ENCODE assay signal across 16 cellular contexts in the genomic region with DNA sequence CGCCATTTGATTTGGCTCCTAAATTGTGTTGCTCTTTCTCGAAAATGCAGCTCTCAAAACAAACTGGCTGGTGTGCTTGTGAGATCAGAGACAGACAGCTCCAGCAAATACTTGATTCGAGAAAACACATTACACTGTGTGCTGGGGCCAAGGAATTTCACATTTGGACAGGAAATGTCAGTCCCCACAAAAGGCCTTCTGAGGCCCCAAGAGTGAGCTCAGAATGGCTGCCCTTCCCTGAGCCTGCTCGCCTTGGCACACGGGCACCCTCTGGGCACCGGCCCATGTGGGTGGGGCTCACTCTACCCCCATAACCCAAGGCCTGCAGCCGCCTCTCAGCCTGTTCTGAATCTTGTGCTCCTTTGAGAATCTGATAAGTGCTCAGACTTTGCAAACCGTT. TPM values are rescaled to one million over a fixed set of nuclear protein-coding genes. Genes with fewer than 3 reads are reported as not detected.
A peak's percentile ranks its signal among the peaks of the same experiment; 100 is the strongest.
DNase-seq lines count a peak whose midpoint lies in the region; ATAC-seq and TF ChIP-seq lines count a peak whose summit lies in the region.
"Had no signal": no experiment of that assay in that cellular context is flagged by ENCODE, and none has a peak within 500 bp of the region (broad histone marks: within the 10 kb centered on the region; RNA-seq: fewer than 3 reads in every experiment).

No MANE protein-coding gene starts in this region.

- no peak overlapping the region for H2BK15ac ChIP-seq in IMR-90 (ENCODE audit: low read depth, low read length)

- H3K9me3 Mint-ChIP-seq in nephron progenitor cell = no peaks in the 10 kb centered on the region
- H3K9me3 Mint-ChIP-seq: neural progenitor cell had no signal

- H3K79me1 ChIP-seq in IMR-90 (ENCODE audit: low read depth in 1 of 2, low read length in 2 of 2) = no peaks in the 10 kb centered on the region

- H3K4me3 ChIP-seq in IMR-90 (ENCODE audit: insufficient read depth, low read depth, low read length) (no peak overlapping the region), fibroblast of lung (replicated peaks in 1 of 4; ENCODE audit: control extremely low read depth in 1 of 4, insufficient read depth in 1 of 4, low read depth in 3 of 4, low read length in 4 of 4) (no peak overlapping the region), Peyer's patch (no peak overlapping the region)
- H3K4me3 ChIP-seq: neural progenitor cell had no signal

- CTCF ChIA-PET in IMR-90 (lab: Yijun Ruan, JAX) = no interaction called here

- H3K36me3 Mint-ChIP-seq in nephron progenitor cell (ENCODE audit: low read depth) = no peaks in the 10 kb centered on the region
- H3K36me3 Mint-ChIP-seq: neural progenitor cell had no signal

- TF ChIP-seq POLR2A in IMR-90 (IDR thresholded peaks at IDR 0.05; ENCODE audit: low read depth, low read length) (no peak), Peyer's patch (IDR thresholded peaks at IDR 0.05) (no peak)

- H3K14ac ChIP-seq in IMR-90 (replicated peaks; ENCODE audit: low read depth, low read length) = no peak overlapping the region

- no peak overlapping the region for H3K56ac ChIP-seq in IMR-90 (ENCODE audit: extremely low read depth, insufficient read depth, low read length)

- H2BK20ac ChIP-seq in IMR-90 (ENCODE audit: low read depth, low read length) = no peak overlapping the region

- H3K18ac ChIP-seq in IMR-90 (ENCODE audit: low read depth, low read length) = no peak overlapping the region; the same call in 1 of the 2 replicates

- no peak for TF ChIP-seq RAD21 in IMR-90 (IDR thresholded peaks at IDR 0.05; ENCODE audit: low read length)

- H2AK5ac ChIP-seq in IMR-90 (ENCODE audit: low read depth, low read length) = no peak overlapping the region

- POLR2A ChIA-PET in IMR-90 (lab: Charles Lee; ENCODE audit: unreplicated experiment) = no interaction called here

- no peaks in the 10 kb centered on the region for H3K9me3 ChIP-seq in IMR-90 (ENCODE audit: control insufficient read depth, insufficient read depth, low read length)
- no peaks in the 10 kb centered on the region for H3K9me3 ChIP-seq in fibroblast of lung (ENCODE audit: control insufficient read depth, insufficient read depth, low read depth, low read length)
- no peaks in the 10 kb centered on the region for H3K9me3 ChIP-seq in Peyer's patch

- DNase-seq in IMR-90 = peak; percentile 11
- DNase-seq in fibroblast of lung (ENCODE audit: low read depth in 2 of 2) = peak in 1 of 2 donors; percentile 25
- peak in 1 of 2 donors; percentile 27 for DNase-seq in left colon
- peak; percentile 87 for DNase-seq in superior temporal gyrus (ENCODE audit: extremely low spot score)
- DNase-seq in D341Med (ENCODE audit: low spot score) = no peak
- no peak for DNase-seq in Peyer's patch
- no peak for DNase-seq in nephron progenitor cell
- no peak for DNase-seq in GM10266 (ENCODE audit: extremely low spot score)
- DNase-seq: activated CD4-positive, alpha-beta T cell treated with anti-CD3 and anti-CD28 coated beads, Interleukin-2, amount 50 U/mL, for 4 hours; activated effector memory CD4-positive, alpha-beta T cell treated with anti-CD3 and anti-CD28 coated beads, Interleukin-2, amount 50 U/mL, for 16 hours; EL; foreskin keratinocyte; NCI-H1092; T-helper 17 cell had no signal

- H4K5ac ChIP-seq in IMR-90 (ENCODE audit: low read depth, low read length) = peak overlapping the region; percentile 82; the same call in 1 of the 2 replicates

- in situ Hi-C loops in IMR-90 (cut with MboI; ENCODE audit: low sequenced_read_pairs) = no loop called here

- H3K9ac ChIP-seq in IMR-90 (ENCODE audit: low read depth, low read length) = peak overlapping the region; percentile 35; the same call in 1 of the 2 replicates
- H3K9ac ChIP-seq in fibroblast of lung (ENCODE audit: insufficient read depth, low read length) = no peak overlapping the region
- H3K9ac ChIP-seq: neural progenitor cell had no signal

- TF ChIP-seq CTCF in IMR-90 (conservative IDR thresholded peaks at IDR 0.05; ENCODE audit: low read depth, low read length) (no peak), fibroblast of lung (conservative IDR thresholded peaks at IDR 0.05 in 1 of 2, IDR thresholded peaks at IDR 0.05 in 1 of 2; ENCODE audit: low read depth in 1 of 2, low read length in 2 of 2) (no peak), Peyer's patch (IDR thresholded peaks at IDR 0.05) (no peak), nephron progenitor cell (IDR thresholded peaks at IDR 0.05) (no peak), GM10266 (IDR thresholded peaks at IDR 0.05; ENCODE audit: control insufficient read depth, insufficient read depth, low read depth, missing control alignments) (no peak)

- 50% methylated on average over 1 of the region's 8 CpGs; no CpG with 5 or more reads in 1 of the 2 experiments for WGBS in IMR-90 (ENCODE audit: extremely low coverage in 2 of 2, insufficient read length in 1 of 2), 2 experiments

- H3K27me3 ChIP-seq in IMR-90 (ENCODE audit: control insufficient read depth, insufficient read depth, low read length) = no peaks in the 10 kb centered on the region
- no peaks in the 10 kb centered on the region for H3K27me3 ChIP-seq in fibroblast of lung (ENCODE audit: control insufficient read depth, insufficient read depth, low read length)
- H3K27me3 ChIP-seq in Peyer's patch = no peaks in the 10 kb centered on the region
- H3K27me3 ChIP-seq: foreskin keratinocyte, neural progenitor cell had no signal

- H2AK9ac ChIP-seq in IMR-90 (replicated peaks; ENCODE audit: low read depth, low read length, poor library complexity) = no peak overlapping the region

- H3K27me3 Mint-ChIP-seq in nephron progenitor cell (ENCODE audit: low read depth, poor library complexity) = peaks cover 10% of the 10 kb centered on the region

- no peak overlapping the region for H2BK5ac ChIP-seq in IMR-90 (ENCODE audit: low read depth, low read length, poor library complexity, severe bottlenecking)

- H4K91ac ChIP-seq in IMR-90 (ENCODE audit: insufficient read depth, low read depth, low read length) = no peak overlapping the region

- no peak overlapping the region for H3K4ac ChIP-seq in IMR-90 (ENCODE audit: low read depth, low read length)

- H3K4me1 ChIP-seq in IMR-90 (ENCODE audit: control insufficient read depth, insufficient read depth, low read length) (peaks cover 2% of the 10 kb centered on the region; the same call in 1 of the 2 replicates), fibroblast of lung (ENCODE audit: control insufficient read depth, extremely low read depth, insufficient read depth, low read length) (no peaks in the 10 kb centered on the region), Peyer's patch (no peaks in the 10 kb centered on the region)
- H3K4me1 ChIP-seq: neural progenitor cell had no signal

- H2BK120ac ChIP-seq in IMR-90 (ENCODE audit: low read depth, low read length) = no peak overlapping the region

- H3K79me2 ChIP-seq in fibroblast of lung (ENCODE audit: control insufficient read depth, insufficient read depth, low read length) = no peaks in the 10 kb centered on the region

- intact Hi-C loops in IMR-90 (cut with micrococcal nuclease) (no loop called here), left colon (cut with DNase I, micrococcal nuclease) (no loop called here)

- peak overlapping the region; percentile 33 for H2AFZ ChIP-seq in IMR-90 (replicated peaks; ENCODE audit: low read length, poor library complexity)
- H2AFZ ChIP-seq in fibroblast of lung (ENCODE audit: low read length) = peak overlapping the region; percentile 85
- H2AFZ ChIP-seq: neural progenitor cell had no signal

- H3K9me1 ChIP-seq in IMR-90 (ENCODE audit: insufficient read depth, low read length) = no peaks in the 10 kb centered on the region

- BruUV-seq in IMR-90 (replicated peaks; lab: Mats Ljungman, UMichigan) = no TSS peak

- ATAC-seq in IMR-90 (ENCODE audit: low read depth) (peak; percentile 70), left colon (peak; percentile 77)
- ATAC-seq: foreskin keratinocyte, T-helper 17 cell had no signal

- no peak overlapping the region for H3K23ac ChIP-seq in IMR-90 (ENCODE audit: low read depth, low read length)

- H3K27ac ChIP-seq in IMR-90 (ENCODE audit: insufficient read depth, low read length) = peak overlapping the region; percentile 24; the same call in 1 of the 2 replicates
- no peak overlapping the region for H3K27ac ChIP-seq in fibroblast of lung (ENCODE audit: insufficient read depth, low read length)
- H3K27ac ChIP-seq in Peyer's patch = no peak overlapping the region
- H3K27ac ChIP-seq: foreskin keratinocyte, neural progenitor cell had no signal

- H3K36me3 ChIP-seq in IMR-90 (ENCODE audit: control insufficient read depth, insufficient read depth, low read length) = no peaks in the 10 kb centered on the region
- H3K36me3 ChIP-seq in fibroblast of lung (ENCODE audit: control insufficient read depth, insufficient read depth, low read length) = no peaks in the 10 kb centered on the region
- H3K36me3 ChIP-seq in Peyer's patch = no peaks in the 10 kb centered on the region
- H3K36me3 ChIP-seq: neural progenitor cell had no signal

- H4K20me1 ChIP-seq in IMR-90 (ENCODE audit: insufficient read depth, low read length) (no peaks in the 10 kb centered on the region), fibroblast of lung (ENCODE audit: control insufficient read depth, extremely low read depth, insufficient read depth, low read length) (no peaks in the 10 kb centered on the region)

- H3K4me3 Mint-ChIP-seq in nephron progenitor cell = no peak overlapping the region
- H3K4me3 Mint-ChIP-seq: B cell, neural progenitor cell, T-helper 17 cell had no signal

- 0 out of 4 replicates have a peak overlapping the region, but pooled peaks of 1 of the 2 experiments have one; percentile 2 for H4K8ac ChIP-seq in IMR-90 (ENCODE audit: low read depth in 2 of 2, low read length in 2 of 2)

- H3K4me2 ChIP-seq in IMR-90 (ENCODE audit: low read depth, low read length) (no peak overlapping the region; the same call in 1 of the 2 replicates), fibroblast of lung (ENCODE audit: extremely low read depth, insufficient read depth, low read length) (no peak overlapping the region)
- H3K4me2 ChIP-seq: neural progenitor cell had no signal

- no peaks in the 10 kb centered on the region for H3K4me1 Mint-ChIP-seq in nephron progenitor cell
- H3K4me1 Mint-ChIP-seq: B cell, neural progenitor cell had no signal

- dilution Hi-C loops in IMR-90 (cut with HindIII; ENCODE audit: low sequenced_read_pairs, unreplicated experiment) = no loop called here

- H3K27ac Mint-ChIP-seq in nephron progenitor cell = no peak overlapping the region
- H3K27ac Mint-ChIP-seq: B cell, neural progenitor cell, T-helper 17 cell had no signal

RNA-seq across cellular contexts. Expression of gene HSPA12A, which starts 13.9 kb away (rescaled TPM):
- 16.1 and 18.6 TPM in 2 replicates for total RNA-seq in IMR-90 (2012; rRNA removed)
- polyA plus RNA-seq in IMR-90 (2012; rRNA removed) = 14.6 and 16.7 TPM in 2 replicates
- 6.6 and 6.9 TPM in 2 replicates for polyA plus RNA-seq in IMR-90 (2012; cell fraction: cytosol; rRNA removed)
- 34.4 and 57.2 TPM in 2 replicates for polyA plus RNA-seq in IMR-90 (2012; cell fraction: nucleus; rRNA removed; ENCODE audit: low replicate concordance)
- total RNA-seq in fibroblast of lung = 9.5 and 15.7 TPM in 2 replicates
- 14.4 and 16.9 TPM in 2 replicates for polyA plus RNA-seq in fibroblast of lung
- polyA plus RNA-seq in fibroblast of lung (2012) = 10.8 and 12.3 TPM in 2 replicates
- 16.5 and 34.2 TPM in 2 replicates for polyA minus RNA-seq in fibroblast of lung (ENCODE audit: low replicate concordance)
- total RNA-seq in left colon = 1 to 10 TPM; 6.6 to 7.2 TPM
- 10 to 100 TPM in 1 of 4 donors, 1 to 10 TPM in 3; 2.6 to 15.7 (median 6.8) TPM for total RNA-seq in Peyer's patch

Comparison
In these comparisons a context has a peak if more than half of its experiments do, and no peak if none do; other contexts are left out.
1. DNase-seq: peak in IMR-90 (single experiment) and superior temporal gyrus (single experiment); none in D341Med (single experiment), Peyer's patch (0 of 3), nephron progenitor cell (single experiment) and GM10266 (single experiment).